In the genomic region with DNA sequence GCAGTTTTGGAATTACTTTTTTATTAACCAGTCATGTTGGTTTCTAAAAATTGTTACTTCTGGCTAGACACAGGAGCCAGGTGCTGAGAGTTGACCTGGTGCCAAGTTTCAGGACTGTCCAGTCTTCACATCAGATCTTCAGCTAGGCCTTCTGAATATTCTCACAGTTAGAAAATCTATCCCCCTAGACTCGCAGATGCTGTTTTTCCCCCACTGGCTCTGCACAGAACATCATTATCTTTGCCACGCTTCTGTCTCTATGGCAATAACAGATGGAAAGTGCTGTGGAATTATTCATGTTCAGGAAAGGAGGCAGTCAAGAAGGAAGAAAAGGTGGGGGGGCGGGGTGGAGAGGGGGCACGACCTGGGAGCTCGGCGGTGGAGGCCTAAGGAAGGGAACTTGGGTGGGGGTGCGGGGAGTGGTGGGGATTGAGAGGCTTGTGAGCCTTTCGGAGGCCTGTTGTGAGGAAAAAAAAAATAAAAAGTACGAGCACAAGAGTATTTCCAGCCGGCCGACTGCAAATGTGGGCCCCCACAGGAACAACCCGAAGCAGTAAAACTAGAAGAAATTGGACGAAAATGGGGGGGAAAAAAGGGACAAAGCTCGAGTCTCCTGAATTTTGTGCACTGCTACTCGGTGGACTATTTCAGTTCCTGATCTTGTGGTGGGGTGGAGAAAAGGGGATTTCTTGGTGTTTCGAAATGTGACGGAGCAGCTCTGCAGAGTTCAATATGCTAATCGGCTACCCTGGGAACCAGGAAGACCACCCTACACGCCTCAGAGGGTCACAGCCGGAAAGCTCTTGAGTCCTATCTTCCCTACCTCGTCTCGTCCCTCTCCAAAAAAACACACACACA, we compare ENCODE assay signal across 8 cellular contexts. TPM values are rescaled to one million over a fixed set of nuclear protein-coding genes. Genes with fewer than 3 reads are reported as not detected.
DNase-seq lines count a peak whose midpoint lies in the region; ATAC-seq and TF ChIP-seq lines count a peak whose summit lies in the region.

No MANE protein-coding gene starts in this region.

- H3K36me3 ChIP-seq in BE2C (peaks cover 14% of the 10 kb centered on the region), sigmoid colon (no peaks in the 10 kb centered on the region)

- H3K27ac ChIP-seq in sigmoid colon = peak overlapping the region; percentile 96 to 100 (median 100)

- WGBS in sigmoid colon, 2 donors = 5 to 12% methylated on average over 22 of the region's 22 CpGs

- no peak for TF ChIP-seq POLR2A in sigmoid colon (IDR thresholded peaks at IDR 0.05)

- H3K4me3 ChIP-seq in BE2C (ENCODE audit: low read depth, low read length) = peak overlapping the region; percentile 68
- peak overlapping the region; percentile 52 for H3K4me3 ChIP-seq in iPS-11a (ENCODE audit: low read depth, low read length)
- H3K4me3 ChIP-seq in sigmoid colon = peak overlapping the region; percentile 30 to 100 (median 92)

- TF ChIP-seq CTCF in BE2C (IDR thresholded peaks at IDR 0.05; ENCODE audit: low read depth, low read length) (no peak), sigmoid colon (IDR thresholded peaks at IDR 0.05) (no peak)

- DNase-seq in BE2C (peak; percentile 44), NCI-H526 (lab: John Stamatoyannopoulos, UW) (peak; percentile 65 to 73), anterior cingulate cortex (lab: John Stamatoyannopoulos, UW) (peak in 44 of 58 donors; percentile 2 to 76 (median 42)), sigmoid colon (peak; percentile 71), foreskin melanocyte (no peak)

- H3K4me1 ChIP-seq in BE2C (peaks cover 13% of the 10 kb centered on the region), sigmoid colon (peaks cover 0 to 40% (median 22%) of the 10 kb centered on the region in 4 donors)

- ATAC-seq in GM18867 (IDR thresholded peaks at IDR 0.05; ENCODE audit: unreplicated experiment) = peak; percentile 10
- ATAC-seq in HG03097 (IDR thresholded peaks at IDR 0.05; ENCODE audit: low FRiP score, unreplicated experiment) = peak; percentile 13

- H3K9me3 ChIP-seq in BE2C (no peaks in the 10 kb centered on the region; the same call in 1 of the 2 replicates), sigmoid colon (no peaks in the 10 kb centered on the region)

- no peak for TF ChIP-seq EP300 in sigmoid colon (IDR thresholded peaks at IDR 0.05)

- H3K27me3 ChIP-seq in BE2C = no peaks in the 10 kb centered on the region
- no peaks in the 10 kb centered on the region for H3K27me3 ChIP-seq in sigmoid colon

- intact Hi-C loops in sigmoid colon (cut with DNase I) = loop anchor here (2.0 to 5.0 kb wide), 5 partner anchors 49 to 583 kb away; a partner anchor contains a TSS

RNA-seq across cellular contexts. Expression of a gene that starts 1.5 kb away (rescaled TPM):
- polyA plus RNA-seq in BE2C (2012; ENCODE audit: insufficient read depth, insufficient read length, low read depth) = 11.9 TPM
- 10 to 100 TPM; 24.8 to 52.6 (median 29.8) TPM for total RNA-seq in sigmoid colon
- 10 to 100 TPM in 2 of 3 donors, 1 to 10 TPM in 1; 6.0 to 14.6 (median 12.4) TPM for polyA plus RNA-seq in sigmoid colon
